In genomic region chr19:51712461-51713081, GRCh38 we compare ENCODE assay signal across 9 cellular contexts. TPM values are rescaled to one million over a fixed set of nuclear protein-coding genes. Genes with fewer than 3 reads are reported as not detected.
DNase-seq lines count a peak whose midpoint lies in the region; ATAC-seq, FAIRE-seq and TF ChIP-seq lines count a peak whose summit lies in the region.
"Had no signal": no experiment of that assay in that cellular context is flagged by ENCODE, and none has a peak within 500 bp of the region (broad histone marks: within the 10 kb centered on the region; RNA-seq: fewer than 3 reads in every experiment).

No MANE protein-coding gene starts in this region.

- DNase-seq in GM10248 (ENCODE audit: extremely low spot score): no peak
- DNase-seq in NB4 (ENCODE audit: low read depth): peak; percentile 44
- DNase-seq in K562 (ENCODE audit: extremely low read depth in 1 of 4, low spot score in 3 of 4): peak in 2 of 4 experiments; percentile 50 to 65
- no peak for DNase-seq in superior temporal gyrus (ENCODE audit: extremely low spot score)
- DNase-seq in T1000 (lab: John Stamatoyannopoulos, UW): no peak
- DNase-seq: amygdala had no signal

- POLR2A ChIA-PET in GM10248 (lab: Yijun Ruan, JAX) (interaction anchor here (0.6 kb wide), 1 partner anchor 9 kb away, joined by 3 read pairs; no protein-coding TSS in a partner anchor), K562 (lab: Yijun Ruan, JAX) (interaction anchor here (1.1 kb wide), 1 partner anchor 14 kb away, joined by 3 read pairs; no protein-coding TSS in a partner anchor)

- BruUV-seq in K562 (replicated peaks; lab: Mats Ljungman, UMichigan): no TSS peak

- H3K9me3 ChIP-seq in K562 (replicated peaks; ENCODE audit: control insufficient read depth, insufficient read depth, low read depth, low read length) (no peaks in the 10 kb centered on the region), neural cell (ENCODE audit: low read length) (no peaks in the 10 kb centered on the region)

- ATAC-seq in K562 (peak; percentile 75), HG03039 (IDR thresholded peaks at IDR 0.05; ENCODE audit: unreplicated experiment) (no peak), GM21390 (IDR thresholded peaks at IDR 0.05; ENCODE audit: unreplicated experiment) (no peak)

- H3K36me3 ChIP-seq in K562 (ENCODE audit: control insufficient read depth, insufficient read depth, low read length) (no peaks in the 10 kb centered on the region), neural cell (ENCODE audit: insufficient read depth, low read length) (no peaks in the 10 kb centered on the region)

- H3K9me1 ChIP-seq in K562 (ENCODE audit: control insufficient read depth, insufficient read depth, low read length): no peaks in the 10 kb centered on the region

- peaks cover 0 to 13% of the 10 kb centered on the region in 2 experiments; a peak in 2 of 5 replicates for H3K4me1 ChIP-seq in K562 (replicated peaks in 1 of 2; ENCODE audit: control insufficient read depth in 2 of 2, insufficient read depth in 2 of 2, low read length in 2 of 2)

- CTCF ChIA-PET in GM10248 (lab: Yijun Ruan, JAX) (no interaction called here), K562 (lab: Yijun Ruan, JAX; ENCODE audit: low intra/inter-chr PET ratio) (interaction anchor here (0.6 to 1.1 kb wide), 5 partner anchors 9 to 1446 kb away, joined by 3 to 9 read pairs (median 3); no protein-coding TSS in a partner anchor)

- H3K4me2 ChIP-seq in K562 (ENCODE audit: insufficient read depth, low read length) (no peak overlapping the region), neural cell (ENCODE audit: low read length) (no peak overlapping the region)

- FAIRE-seq in K562 (lab: Jason Lieb, UNC): peak; percentile 67

- H3K9ac ChIP-seq in K562 (ENCODE audit: insufficient read depth in 1 of 2, low read depth in 2 of 2, low read length in 2 of 2) (no peak overlapping the region), neural cell (ENCODE audit: low read length) (no peak overlapping the region)

- no peaks in the 10 kb centered on the region for H3K79me2 ChIP-seq in K562 (ENCODE audit: control insufficient read depth, insufficient read depth, low read length)
- no peaks in the 10 kb centered on the region for H3K79me2 ChIP-seq in neural cell (replicated peaks; ENCODE audit: insufficient read depth, low read length)

- no peak for TF ChIP-seq POLR2A in NB4 (IDR thresholded peaks at IDR 0.05; ENCODE audit: extremely low read depth, insufficient read length)
- TF ChIP-seq POLR2A in K562 (conservative IDR thresholded peaks at IDR 0.05): no peak

- TF ChIP-seq RAD21 in K562 (CRISPR knock-in tag; conservative IDR thresholded peaks at IDR 0.05 in 1 of 2, IDR thresholded peaks at IDR 0.05 in 1 of 2): peak; percentile 32 to 57; a peak in 3 of 4 replicates
- TF ChIP-seq RAD21 in neural cell (conservative IDR thresholded peaks at IDR 0.05): no peak

- no peaks in the 10 kb centered on the region for H3F3A ChIP-seq in neural cell (ENCODE audit: insufficient read depth, low read length, poor library complexity, severe bottlenecking)

- H3K27ac ChIP-seq in K562 (ENCODE audit: extremely low read depth, low read depth, low read length): no peak overlapping the region
- H3K27ac ChIP-seq in neural cell (ENCODE audit: low read length): no peak overlapping the region

- TF ChIP-seq CTCF in GM10248 (IDR thresholded peaks at IDR 0.05; ENCODE audit: control extremely low read depth, extremely low read depth, low read depth, missing control alignments): peak; percentile 15
- TF ChIP-seq CTCF in NB4 (IDR thresholded peaks at IDR 0.05; ENCODE audit: low read depth, low read length): no peak
- peak; percentile 59 to 70 (median 63) for TF ChIP-seq CTCF in K562 (IDR thresholded peaks at IDR 0.05 in 2 of 3, conservative IDR thresholded peaks at IDR 0.05 in 1 of 3; ENCODE audit: insufficient read depth in 2 of 3, low read depth in 1 of 3, low read length in 3 of 3)
- peak; percentile 32 for TF ChIP-seq CTCF in neural cell (IDR thresholded peaks at IDR 0.05; ENCODE audit: poor library complexity, severe bottlenecking)

- WGBS in K562 (ENCODE audit: insufficient coverage, low coverage, missing lambda C conversion rate): 22% methylated on average over 9 of the region's 9 CpGs

- H3K27me3 ChIP-seq in K562 (ENCODE audit: control insufficient read depth in 2 of 2, insufficient read depth in 2 of 2, low read length in 2 of 2) (peaks cover 0 to 7% of the 10 kb centered on the region in 2 experiments; a peak in 2 of 5 replicates), neural cell (ENCODE audit: insufficient read depth, low read depth, low read length) (peaks cover 12% of the 10 kb centered on the region)

- intact Hi-C loops in K562 (cut with micrococcal nuclease): loop anchor here (1.0 kb wide), 1 partner anchor 65 kb away; no protein-coding TSS in a partner anchor

- in situ Hi-C loops in K562 (cut with MboI): loop anchor here (5.0 kb wide), 1 partner anchor 65 kb away; no protein-coding TSS in a partner anchor

- H3K4me3 ChIP-seq in NB4 (ENCODE audit: low read depth, low read length) (no peak overlapping the region), K562 (no peak overlapping the region), neural cell (ENCODE audit: low read length) (no peak overlapping the region)

- no peaks in the 10 kb centered on the region for H4K20me1 ChIP-seq in K562 (replicated peaks; ENCODE audit: control insufficient read depth, insufficient read depth, low read length)
- no peaks in the 10 kb centered on the region for H4K20me1 ChIP-seq in neural cell (ENCODE audit: insufficient read depth)

- TF ChIP-seq EP300 in K562 (IDR thresholded peaks at IDR 0.05; ENCODE audit: low read length) (no peak), neural cell (conservative IDR thresholded peaks at IDR 0.05; ENCODE audit: poor library complexity, severe bottlenecking) (no peak)

- no peaks in the 10 kb centered on the region for H3K9me2 ChIP-seq in neural cell (ENCODE audit: insufficient read depth, low read length)

- H2AFZ ChIP-seq in K562 (ENCODE audit: low read depth, low read length) (no peak overlapping the region), neural cell (ENCODE audit: low read depth, low read length) (no peak overlapping the region)

RNA-seq across cellular contexts. Expression of gene HAS1, which starts 11.2 kb away (rescaled TPM):
- total RNA-seq in K562 (2011; cell fraction: chromatin; rRNA removed; ENCODE audit: low replicate concordance): 0.65 and 0.79 TPM in 2 replicates
- 0.53 and 1.3 TPM in 2 replicates for total RNA-seq in K562 (2011; cell fraction: nucleolus; rRNA removed)
- total RNA-seq in K562 (2011; cell fraction: nucleoplasm; rRNA removed): 0.51 TPM in 1 of 2 replicates, not detected in the other
- total RNA-seq in K562 (2014; rRNA removed) (not detected in 2 replicates), K562 (2014; rRNA removed; fragmentation: Illumina TruSeq; extraction: Trizol) (not detected in 2 replicates), K562 (2015; rRNA removed; fragmentation: Illumina TruSeq; extraction: Trizol) (0.08 TPM in 1 of 2 replicates, not detected in the other), K562 (2021) (0.09 and 0.18 TPM in 2 replicates)
- polyA plus RNA-seq in K562 (2011; rRNA removed) (0.22 and 0.27 TPM in 2 replicates), K562 (2014; fragmentation: Illumina TruSeq; extraction: Trizol) (not detected in 2 replicates), K562 (2014; fragmentation: Nextera tagmentation; extraction: Ambion mirVana) (not detected), K562 (2014; rRNA removed) (0.05 TPM in 1 of 2 replicates, not detected in the other), neural cell (0.30 TPM in 1 of 2 replicates, not detected in the other)
- polyA plus RNA-seq in K562 (2011; cell fraction: cytosol; rRNA removed): 0.28 and 1.00 TPM in 2 replicates
- 0.13 and 0.61 TPM in 2 replicates for polyA plus RNA-seq in K562 (2011; cell fraction: nucleus; rRNA removed)
- polyA plus RNA-seq in K562 (2012): 0.18 and 0.22 TPM in 2 replicates
- 0.28 TPM in 1 of 2 replicates, not detected in the other for polyA minus RNA-seq in K562 (2011; rRNA and poly(A)+ RNA removed)
- not detected in 2 replicates for polyA minus RNA-seq in K562 (2011; cell fraction: cytosol; rRNA and poly(A)+ RNA removed)
- polyA minus RNA-seq in K562 (2011; cell fraction: nucleus; rRNA and poly(A)+ RNA removed): not detected in 2 replicates
- 0.69 TPM in 1 of 2 replicates, not detected in the other for polyA minus RNA-seq in neural cell

RNA-seq across cellular contexts. Expression of gene SPACA6, which starts 19.4 kb away (rescaled TPM):
- total RNA-seq in K562 (2011; cell fraction: chromatin; rRNA removed; ENCODE audit: low replicate concordance): 25.4 and 53.9 TPM in 2 replicates
- 33.2 and 42.4 TPM in 2 replicates for total RNA-seq in K562 (2011; cell fraction: nucleolus; rRNA removed)
- total RNA-seq in K562 (2011; cell fraction: nucleoplasm; rRNA removed): 38.6 and 44.8 TPM in 2 replicates
- total RNA-seq in K562 (2014; rRNA removed): 11.4 and 15.6 TPM in 2 replicates
- 3.0 and 3.4 TPM in 2 replicates for total RNA-seq in K562 (2014; rRNA removed; fragmentation: Illumina TruSeq; extraction: Trizol)
- 5.8 TPM in 2 replicates for total RNA-seq in K562 (2015; rRNA removed; fragmentation: Illumina TruSeq; extraction: Trizol)
- total RNA-seq in K562 (2021): 14.2 and 16.2 TPM in 2 replicates
- polyA plus RNA-seq in K562 (2011; rRNA removed): 7.3 and 10.9 TPM in 2 replicates
- 5.7 and 10.0 TPM in 2 replicates for polyA plus RNA-seq in K562 (2011; cell fraction: cytosol; rRNA removed)
- 60.9 and 80.4 TPM in 2 replicates for polyA plus RNA-seq in K562 (2011; cell fraction: nucleus; rRNA removed)
- 17.3 and 20.1 TPM in 2 replicates for polyA plus RNA-seq in K562 (2012)
- polyA plus RNA-seq in K562 (2014; fragmentation: Illumina TruSeq; extraction: Trizol): 5.9 and 6.2 TPM in 2 replicates
- polyA plus RNA-seq in K562 (2014; fragmentation: Nextera tagmentation; extraction: Ambion mirVana): 1 to 10 TPM; 1.3 to 1.4 TPM
- polyA plus RNA-seq in K562 (2014; rRNA removed): 17.3 and 27.0 TPM in 2 replicates
- polyA minus RNA-seq in K562 (2011; rRNA and poly(A)+ RNA removed): 3.5 and 4.2 TPM in 2 replicates
- 1.4 and 5.6 TPM in 2 replicates for polyA minus RNA-seq in K562 (2011; cell fraction: cytosol; rRNA and poly(A)+ RNA removed)
- 13.5 and 14.4 TPM in 2 replicates for polyA minus RNA-seq in K562 (2011; cell fraction: nucleus; rRNA and poly(A)+ RNA removed)
- 5.2 and 11.6 TPM in 2 replicates for polyA plus RNA-seq in neural cell
- 6.1 and 6.9 TPM in 2 replicates for polyA minus RNA-seq in neural cell

RNA-seq across cellular contexts. Expression of gene FPR1, which starts 39.1 kb away (rescaled TPM):
- total RNA-seq in K562 (2011; cell fraction: chromatin; rRNA removed; ENCODE audit: low replicate concordance): not detected in 2 replicates
- total RNA-seq in K562 (2011; cell fraction: nucleolus; rRNA removed): not detected in 2 replicates
- total RNA-seq in K562 (2011; cell fraction: nucleoplasm; rRNA removed): not detected in 2 replicates
- total RNA-seq in K562 (2014; rRNA removed) (not detected in 2 replicates), K562 (2014; rRNA removed; fragmentation: Illumina TruSeq; extraction: Trizol) (not detected in 2 replicates), K562 (2015; rRNA removed; fragmentation: Illumina TruSeq; extraction: Trizol) (0.25 TPM in 1 of 2 replicates, not detected in the other), K562 (2021) (0.18 TPM in 1 of 2 replicates, not detected in the other)
- polyA plus RNA-seq in K562 (2011; rRNA removed) (0.04 TPM in 1 of 2 replicates, not detected in the other), K562 (2014; fragmentation: Illumina TruSeq; extraction: Trizol) (0.06 and 0.12 TPM in 2 replicates), K562 (2014; fragmentation: Nextera tagmentation; extraction: Ambion mirVana) (under 1 TPM; 0.10 to 0.14 TPM), K562 (2014; rRNA removed) (1.7 TPM in 1 of 2 replicates, not detected in the other), neural cell (not detected in 2 replicates)
- polyA plus RNA-seq in K562 (2011; cell fraction: cytosol; rRNA removed): 0.07 and 0.12 TPM in 2 replicates
- not detected in 2 replicates for polyA plus RNA-seq in K562 (2011; cell fraction: nucleus; rRNA removed)
- polyA plus RNA-seq in K562 (2012): 0.07 and 0.19 TPM in 2 replicates
- polyA minus RNA-seq in K562 (2011; rRNA and poly(A)+ RNA removed): 0.14 and 0.15 TPM in 2 replicates
- polyA minus RNA-seq in K562 (2011; cell fraction: cytosol; rRNA and poly(A)+ RNA removed): not detected in 2 replicates
- not detected in 2 replicates for polyA minus RNA-seq in K562 (2011; cell fraction: nucleus; rRNA and poly(A)+ RNA removed)
- not detected in 2 replicates for polyA minus RNA-seq in neural cell

RNA-seq across cellular contexts. Expression of gene FPR2, which starts 48.4 kb away (rescaled TPM):
- not detected in 2 replicates for total RNA-seq in K562 (2011; cell fraction: chromatin; rRNA removed; ENCODE audit: low replicate concordance)
- not detected in 2 replicates for total RNA-seq in K562 (2011; cell fraction: nucleolus; rRNA removed)
- total RNA-seq in K562 (2011; cell fraction: nucleoplasm; rRNA removed): not detected in 2 replicates
- not detected in 2 replicates for total RNA-seq in K562 (2014; rRNA removed)
- not detected in 2 replicates for total RNA-seq in K562 (2014; rRNA removed; fragmentation: Illumina TruSeq; extraction: Trizol)
- not detected in 2 replicates for total RNA-seq in K562 (2015; rRNA removed; fragmentation: Illumina TruSeq; extraction: Trizol)
- total RNA-seq in K562 (2021): not detected in 2 replicates
- not detected in 2 replicates for polyA plus RNA-seq in K562 (2011; rRNA removed)
- polyA plus RNA-seq in K562 (2011; cell fraction: cytosol; rRNA removed): 0.07 TPM in 1 of 2 replicates, not detected in the other
- not detected in 2 replicates for polyA plus RNA-seq in K562 (2011; cell fraction: nucleus; rRNA removed)
- polyA plus RNA-seq in K562 (2012): 0.04 and 0.12 TPM in 2 replicates
- not detected in 2 replicates for polyA plus RNA-seq in K562 (2014; fragmentation: Illumina TruSeq; extraction: Trizol)
- under 1 TPM; 0.03 to 0.07 TPM for polyA plus RNA-seq in K562 (2014; fragmentation: Nextera tagmentation; extraction: Ambion mirVana)
- polyA plus RNA-seq in K562 (2014; rRNA removed): 0.15 and 0.19 TPM in 2 replicates
- polyA minus RNA-seq in K562 (2011; rRNA and poly(A)+ RNA removed): not detected in 2 replicates
- polyA minus RNA-seq in K562 (2011; cell fraction: cytosol; rRNA and poly(A)+ RNA removed): not detected in 2 replicates
- polyA minus RNA-seq in K562 (2011; cell fraction: nucleus; rRNA and poly(A)+ RNA removed): not detected in 2 replicates
- not detected in 2 replicates for polyA plus RNA-seq in neural cell
- polyA minus RNA-seq in neural cell: not detected in 2 replicates
